Comparison of ENCODE assay signal across 33 cellular contexts in genomic region chr2:168114021-168114420, GRCh38.
"Had no signal": no experiment of that assay in that cellular context is flagged by ENCODE, and none has a peak within 500 bp of the region (broad histone marks: within the 10 kb centered on the region; RNA-seq: fewer than 3 reads in every experiment).

No MANE protein-coding gene starts in this region.

- H3K4me3 ChIP-seq: breast epithelium, colonic mucosa, dorsolateral prefrontal cortex, heart left ventricle, left lung, spleen, suprapubic skin, tibial artery, upper lobe of right lung had no signal

- H3K4me1 Mint-ChIP-seq: activated naive CD4-positive, alpha-beta T cell treated with anti-CD3 and anti-CD28 coated beads, Interleukin-2, amount 50 U/mL, for 24 hours; activated naive CD8-positive, alpha-beta T cell treated with anti-CD3 and anti-CD28 coated beads, Interleukin-2, amount 50 U/mL, for 24 hours; activated T-helper 17 cell treated with anti-CD3 and anti-CD28 coated beads, Interleukin-2, amount 50 U/mL, for 72 hours; mesothelial cell of epicardium; naive B cell had no signal

- H3K9me3 Mint-ChIP-seq: activated CD8-positive, alpha-beta T cell treated with anti-CD3 and anti-CD28 coated beads for 36 hours; activated naive CD4-positive, alpha-beta T cell treated with anti-CD3 and anti-CD28 coated beads, Interleukin-2, amount 50 U/mL, for 24 hours; activated naive CD8-positive, alpha-beta T cell treated with anti-CD3 and anti-CD28 coated beads, Interleukin-2, amount 50 U/mL, for 24 hours; activated T-cell treated with anti-CD3 and anti-CD28 coated beads, Interleukin-2, amount 50 U/mL, for 4 hours; activated T-helper 17 cell treated with anti-CD3 and anti-CD28 coated beads, Interleukin-2, amount 50 U/mL, for 72 hours; central memory CD8-positive, alpha-beta T cell; mesothelial cell of epicardium; naive B cell had no signal

- H3K27me3 Mint-ChIP-seq: activated CD8-positive, alpha-beta T cell treated with anti-CD3 and anti-CD28 coated beads for 36 hours; activated naive CD4-positive, alpha-beta T cell treated with anti-CD3 and anti-CD28 coated beads, Interleukin-2, amount 50 U/mL, for 24 hours; activated naive CD8-positive, alpha-beta T cell treated with anti-CD3 and anti-CD28 coated beads, Interleukin-2, amount 50 U/mL, for 24 hours; activated T-helper 17 cell treated with anti-CD3 and anti-CD28 coated beads, Interleukin-2, amount 50 U/mL, for 72 hours; central memory CD8-positive, alpha-beta T cell; naive B cell; T-helper 17 cell had no signal

- H3K36me3 Mint-ChIP-seq: naive B cell had no signal

- H3K4me3 Mint-ChIP-seq: activated CD8-positive, alpha-beta T cell treated with anti-CD3 and anti-CD28 coated beads for 36 hours; activated naive CD4-positive, alpha-beta T cell treated with anti-CD3 and anti-CD28 coated beads, Interleukin-2, amount 50 U/mL, for 24 hours; activated naive CD8-positive, alpha-beta T cell treated with anti-CD3 and anti-CD28 coated beads, Interleukin-2, amount 50 U/mL, for 24 hours; activated T-cell treated with anti-CD3 and anti-CD28 coated beads, Interleukin-2, amount 50 U/mL, for 4 hours; activated T-helper 17 cell treated with anti-CD3 and anti-CD28 coated beads, Interleukin-2, amount 50 U/mL, for 72 hours; central memory CD8-positive, alpha-beta T cell; mesothelial cell of epicardium; naive B cell; neural crest cell; T-helper 17 cell had no signal

- DNase-seq: activated CD4-positive, alpha-beta T cell treated with anti-CD3 and anti-CD28 coated beads, Interleukin-2, amount 50 U/mL, for 1 hour; activated CD4-positive, CD25-positive, alpha-beta regulatory T cell treated with anti-CD3 and anti-CD28 coated beads, Interleukin-2, amount 50 U/mL, for 72 hours; activated CD8-positive, alpha-beta T cell treated with anti-CD3 and anti-CD28 coated beads for 36 hours; activated gamma-delta T cell treated with Interleukin-2 at 50 U/mL for 16 hours; activated naive CD8-positive, alpha-beta T cell treated with anti-CD3 and anti-CD28 coated beads, Interleukin-2, amount 50 U/mL, for 24 hours; activated T-cell treated with anti-CD3 and anti-CD28 coated beads, Interleukin-2, amount 50 U/mL, for 4 hours; amygdala; colonic mucosa; dorsolateral prefrontal cortex; effector memory CD4-positive, alpha-beta T cell; erythroblast; foreskin fibroblast; hypothalamus; kidney glomerular epithelial cell; left lung; mammary epithelial cell; naive B cell; nucleus accumbens; retina; spleen; stimulated activated naive CD4-positive, alpha-beta T cell; T-helper 17 cell; T1000; tibial artery; upper lobe of right lung had no signal

- H3K27ac ChIP-seq: breast epithelium, colonic mucosa, dorsolateral prefrontal cortex, left lung, spleen, suprapubic skin, tibial artery, upper lobe of right lung had no signal

- H3K27ac Mint-ChIP-seq: activated CD8-positive, alpha-beta T cell treated with anti-CD3 and anti-CD28 coated beads for 36 hours; activated naive CD4-positive, alpha-beta T cell treated with anti-CD3 and anti-CD28 coated beads, Interleukin-2, amount 50 U/mL, for 24 hours; activated naive CD8-positive, alpha-beta T cell treated with anti-CD3 and anti-CD28 coated beads, Interleukin-2, amount 50 U/mL, for 24 hours; activated T-helper 17 cell treated with anti-CD3 and anti-CD28 coated beads, Interleukin-2, amount 50 U/mL, for 72 hours; mesothelial cell of epicardium; T-helper 17 cell had no signal
